13 cellular contexts compared by ENCODE assay signal in the genomic region with DNA sequence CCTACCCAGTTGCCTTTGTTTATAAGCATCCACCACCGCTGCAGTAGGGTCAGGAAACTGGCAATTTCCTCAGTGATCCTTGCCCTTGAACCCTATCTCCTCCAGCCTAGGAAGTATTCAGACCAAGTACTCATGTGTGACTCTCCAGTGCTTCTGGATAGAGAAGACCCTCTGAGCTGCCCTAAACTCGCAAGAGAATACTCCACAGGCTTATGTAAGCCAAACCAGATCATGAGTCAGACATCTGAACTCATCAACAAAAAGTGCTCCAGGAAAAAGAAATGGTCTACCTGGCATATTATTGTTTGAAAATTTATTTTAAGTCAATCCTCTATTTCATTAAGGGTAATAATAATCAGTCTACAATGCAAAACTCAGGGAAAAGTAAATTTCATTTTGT.
DNase-seq lines count a peak whose midpoint lies in the region; ATAC-seq and TF ChIP-seq lines count a peak whose summit lies in the region.
"Had no signal": no experiment of that assay in that cellular context is flagged by ENCODE, and none has a peak within 500 bp of the region (broad histone marks: within the 10 kb centered on the region; RNA-seq: fewer than 3 reads in every experiment).

No MANE protein-coding gene starts in this region.

- no peak for TF ChIP-seq POLR2A in breast epithelium (IDR thresholded peaks at IDR 0.05)

- H3K27me3 Mint-ChIP-seq in activated CD8-positive, alpha-beta T cell treated with anti-CD3 and anti-CD28 coated beads for 36 hours: no peaks in the 10 kb centered on the region
- H3K27me3 Mint-ChIP-seq: activated naive CD4-positive, alpha-beta T cell treated with anti-CD3 and anti-CD28 coated beads, Interleukin-2, amount 10 ng/mL, durations not matched to agents 7 days and 5 days had no signal

- no peaks in the 10 kb centered on the region for H3K36me3 ChIP-seq in HEK293 (ENCODE audit: control insufficient read depth in 2 of 2, insufficient read depth in 1 of 2, low read length in 2 of 2)
- no peaks in the 10 kb centered on the region for H3K36me3 ChIP-seq in breast epithelium
- no peaks in the 10 kb centered on the region for H3K36me3 ChIP-seq in left lung

- H3K9me3 ChIP-seq in HEK293 (ENCODE audit: control insufficient read depth, insufficient read depth, low read depth, low read length): no peaks in the 10 kb centered on the region
- no peaks in the 10 kb centered on the region for H3K9me3 ChIP-seq in breast epithelium
- no peaks in the 10 kb centered on the region for H3K9me3 ChIP-seq in left lung

- DNase-seq in breast epithelium (ENCODE audit: low spot score in 2 of 2): no peak
- DNase-seq in kidney glomerular epithelial cell (lab: John Stamatoyannopoulos, UW): peak; percentile 21
- no peak for DNase-seq in substantia nigra (lab: John Stamatoyannopoulos, UW)
- DNase-seq in NCI-H1436 (lab: John Stamatoyannopoulos, UW): no peak
- no peak for DNase-seq in left lung
- DNase-seq in activated CD8-positive, alpha-beta T cell treated with anti-CD3 and anti-CD28 coated beads for 36 hours: no peak
- DNase-seq: activated naive CD4-positive, alpha-beta T cell treated with anti-CD3 and anti-CD28 coated beads, Interleukin-2, amount 10 ng/mL, durations not matched to agents 7 days and 5 days; COR-L47; cortex of kidney; mesendoderm; stimulated activated CD4-positive, alpha-beta T cell treated with anti-CD3 and anti-CD28 coated beads, Interleukin-4, amount 100 ng/mL, for 1 hour had no signal

- H3K4me1 ChIP-seq in HEK293 (ENCODE audit: control insufficient read depth, insufficient read depth, low read length) (peaks cover 23% of the 10 kb centered on the region), breast epithelium (peaks cover 5 to 7% of the 10 kb centered on the region in 2 donors), left lung (peaks cover 21 to 39% of the 10 kb centered on the region in 2 donors)

- H3K9me3 Mint-ChIP-seq in activated CD8-positive, alpha-beta T cell treated with anti-CD3 and anti-CD28 coated beads for 36 hours: no peaks in the 10 kb centered on the region
- H3K9me3 Mint-ChIP-seq: activated naive CD4-positive, alpha-beta T cell treated with anti-CD3 and anti-CD28 coated beads, Interleukin-2, amount 10 ng/mL, durations not matched to agents 7 days and 5 days had no signal

- H3K4me1 Mint-ChIP-seq in activated CD8-positive, alpha-beta T cell treated with anti-CD3 and anti-CD28 coated beads for 36 hours (ENCODE audit: low read depth): peaks cover 48% of the 10 kb centered on the region
- H3K4me1 Mint-ChIP-seq: activated naive CD4-positive, alpha-beta T cell treated with anti-CD3 and anti-CD28 coated beads, Interleukin-2, amount 10 ng/mL, durations not matched to agents 7 days and 5 days had no signal

- no peak overlapping the region for H3K4me3 ChIP-seq in HEK293 (ENCODE audit: low read depth, low read length)
- H3K4me3 ChIP-seq in breast epithelium: no peak overlapping the region
- H3K4me3 ChIP-seq in left lung: no peak overlapping the region

- ATAC-seq in left lung (no peak), GM18868 (IDR thresholded peaks at IDR 0.05; ENCODE audit: unreplicated experiment) (no peak)
- no peak for ATAC-seq in activated CD8-positive, alpha-beta T cell treated with anti-CD3 and anti-CD28 coated beads for 36 hours

- H3K27ac Mint-ChIP-seq in activated CD8-positive, alpha-beta T cell treated with anti-CD3 and anti-CD28 coated beads for 36 hours: no peak overlapping the region
- H3K27ac Mint-ChIP-seq: activated naive CD4-positive, alpha-beta T cell treated with anti-CD3 and anti-CD28 coated beads, Interleukin-2, amount 10 ng/mL, durations not matched to agents 7 days and 5 days had no signal

- no peak for TF ChIP-seq CTCF in HEK293 (tag by site-specific recombination; IDR thresholded peaks at IDR 0.05)
- TF ChIP-seq CTCF in breast epithelium (IDR thresholded peaks at IDR 0.05): no peak
- no peak for TF ChIP-seq CTCF in left lung (IDR thresholded peaks at IDR 0.05)
- TF ChIP-seq CTCF in activated CD8-positive, alpha-beta T cell treated with anti-CD3 and anti-CD28 coated beads for 36 hours (IDR thresholded peaks at IDR 0.05): no peak

- no peak overlapping the region for H3K4me3 Mint-ChIP-seq in activated CD8-positive, alpha-beta T cell treated with anti-CD3 and anti-CD28 coated beads for 36 hours
- H3K4me3 Mint-ChIP-seq: activated naive CD4-positive, alpha-beta T cell treated with anti-CD3 and anti-CD28 coated beads, Interleukin-2, amount 10 ng/mL, durations not matched to agents 7 days and 5 days had no signal

- H3K27me3 ChIP-seq in breast epithelium (no peaks in the 10 kb centered on the region), left lung (no peaks in the 10 kb centered on the region)

- H3K27ac ChIP-seq in HEK293 (ENCODE audit: extremely low read depth, low read depth, low read length) (no peak overlapping the region), breast epithelium (peak overlapping the region; percentile 22 to 54), substantia nigra (ENCODE audit: low read depth, low read length, poor library complexity, severe bottlenecking) (peak overlapping the region; percentile 60), left lung (peak overlapping the region in 1 of 2 donors; percentile 23)

- CTCF ChIA-PET in HEK293 (lab: Yijun Ruan, JAX): interaction anchor here (1.4 kb wide), 1 partner anchor 10 kb away, joined by 3 read pairs; no protein-coding TSS in a partner anchor
- CTCF ChIA-PET in activated CD8-positive, alpha-beta T cell treated with anti-CD3 and anti-CD28 coated beads for 36 hours (lab: Charles Lee): interaction anchor here (0.6 to 0.8 kb wide), 2 partner anchors 88 to 384 kb away, joined by 3 read pairs; no protein-coding TSS in a partner anchor

- peaks cover 1% of the 10 kb centered on the region for H3K36me3 Mint-ChIP-seq in activated CD8-positive, alpha-beta T cell treated with anti-CD3 and anti-CD28 coated beads for 36 hours (ENCODE audit: low read depth)

- intact Hi-C loops in breast epithelium (cut with DNase I; ENCODE audit: low total_unique reads): no loop called here
- intact Hi-C loops in left lung (cut with DNase I): no loop called here
- intact Hi-C loops in activated CD8-positive, alpha-beta T cell treated with anti-CD3 and anti-CD28 coated beads for 36 hours (cut with micrococcal nuclease): no loop called here

- POLR2A ChIA-PET in HEK293 (lab: Yijun Ruan, JAX): no interaction called here
- POLR2A ChIA-PET in activated CD8-positive, alpha-beta T cell treated with anti-CD3 and anti-CD28 coated beads for 36 hours (lab: Charles Lee): interaction anchor here (1.5 kb wide), 1 partner anchor 16 kb away, joined by 3 read pairs; no protein-coding TSS in a partner anchor

TF ChIP-seq in HEK293, 187 proteins besides CTCF, POLR2A, EP300 and RAD21:
- no peak for TF ChIP-seq ZNF19 (tag by site-specific recombination; IDR thresholded peaks at IDR 0.05; ENCODE audit: low read depth)
- no peak for TF ChIP-seq ZNF211 (tag by site-specific recombination; IDR thresholded peaks at IDR 0.05; ENCODE audit: low read depth)
- no peak for TF ChIP-seq YY1 (tag by site-specific recombination; IDR thresholded peaks at IDR 0.05)
- TF ChIP-seq ZBTB20 (tag by site-specific recombination; IDR thresholded peaks at IDR 0.05): no peak
- no peak for TF ChIP-seq ZNF24 (tag by site-specific recombination; IDR thresholded peaks at IDR 0.05)
- peak; percentile 15; the same call in 1 of the 2 replicates for TF ChIP-seq ZNF600 (tag by site-specific recombination; IDR thresholded peaks at IDR 0.05)
